In the genomic region with DNA sequence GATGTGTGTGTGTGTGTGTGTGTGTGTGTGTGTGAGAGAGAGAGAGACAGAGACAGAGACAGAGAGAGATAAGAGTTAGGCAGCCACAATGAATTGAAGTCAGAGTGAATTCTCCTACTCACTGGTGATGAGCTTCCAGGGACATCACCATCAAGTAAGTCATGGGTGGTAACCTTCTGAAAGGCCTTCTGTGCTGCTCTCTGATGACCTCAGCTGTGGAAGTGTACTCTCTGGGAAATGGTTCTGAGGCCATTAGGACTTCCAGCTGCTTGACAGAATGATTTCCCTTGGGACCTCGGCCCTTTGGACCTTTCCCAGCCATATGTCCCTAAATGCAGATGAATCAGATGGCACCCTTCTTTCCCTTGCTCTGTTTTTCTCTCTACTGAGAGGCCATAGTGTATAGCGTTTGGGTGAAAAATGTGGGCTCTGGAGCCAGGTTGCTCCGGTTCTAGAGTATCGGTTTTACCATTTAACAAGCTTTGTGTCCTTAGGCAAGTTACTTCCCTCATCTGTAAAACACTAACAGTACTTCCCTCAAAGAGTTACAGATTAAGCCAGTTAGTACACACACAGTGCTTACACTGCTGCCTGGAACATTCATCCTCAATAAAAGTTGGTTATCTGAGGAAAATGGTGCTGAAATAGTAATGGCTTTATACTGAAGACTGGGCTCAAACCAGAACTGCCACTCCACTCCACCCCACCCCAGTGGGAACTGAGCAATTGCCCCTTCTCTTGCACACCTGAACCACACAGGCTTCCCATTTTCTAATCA, we compare ENCODE assay signal across 17 cellular contexts. TPM values are rescaled to one million over a fixed set of nuclear protein-coding genes. Genes with fewer than 3 reads are reported as not detected.
DNase-seq lines count a peak whose midpoint lies in the region; ATAC-seq and TF ChIP-seq lines count a peak whose summit lies in the region.
"Had no signal": no experiment of that assay in that cellular context is flagged by ENCODE, and none has a peak within 500 bp of the region (broad histone marks: within the 10 kb centered on the region; RNA-seq: fewer than 3 reads in every experiment).

No MANE protein-coding gene starts in this region.

- WGBS in aorta, 2 donors: 53 to 58% methylated on average over 4 of the region's 4 CpGs

- ATAC-seq in mucosa of descending colon (peak; percentile 92), aorta (ENCODE audit: low FRiP score) (peak; percentile 12)

- intact Hi-C loops in mucosa of descending colon (cut with DNase I, micrococcal nuclease) (no loop called here), aorta (cut with DNase I) (no loop called here)
- intact Hi-C loops in activated CD4-positive, alpha-beta memory T cell treated with anti-CD3 and anti-CD28 coated beads for 36 hours (cut with micrococcal nuclease): no loop called here

- H3K4me1 Mint-ChIP-seq in activated CD4-positive, alpha-beta memory T cell treated with anti-CD3 and anti-CD28 coated beads for 36 hours (ENCODE audit: low read depth): peaks cover 16% of the 10 kb centered on the region

- no peak overlapping the region for H3K4me3 ChIP-seq in fibroblast of lung (replicated peaks in 1 of 4; ENCODE audit: control extremely low read depth in 1 of 4, insufficient read depth in 1 of 4, low read depth in 3 of 4, low read length in 4 of 4)
- no peak overlapping the region for H3K4me3 ChIP-seq in mucosa of descending colon
- H3K4me3 ChIP-seq in aorta (ENCODE audit: low read length in 2 of 2): no peak overlapping the region
- H3K4me3 ChIP-seq: upper lobe of left lung had no signal

- H3K4me1 ChIP-seq in fibroblast of lung (ENCODE audit: control insufficient read depth, extremely low read depth, insufficient read depth, low read length) (peaks cover 28% of the 10 kb centered on the region), mucosa of descending colon (ENCODE audit: low read depth) (peaks cover 34% of the 10 kb centered on the region), aorta (ENCODE audit: control insufficient read depth in 1 of 2, insufficient read depth in 2 of 2, low read length in 2 of 2) (no peaks in the 10 kb centered on the region)

- no peak overlapping the region for H3K4me2 ChIP-seq in fibroblast of lung (ENCODE audit: extremely low read depth, insufficient read depth, low read length)
- H3K4me2 ChIP-seq: SK-N-SH had no signal

- no peak overlapping the region for H3K9ac ChIP-seq in fibroblast of lung (ENCODE audit: insufficient read depth, low read length)
- H3K9ac ChIP-seq: SK-N-SH had no signal

- TF ChIP-seq CTCF in fibroblast of lung (conservative IDR thresholded peaks at IDR 0.05 in 1 of 2, IDR thresholded peaks at IDR 0.05 in 1 of 2; ENCODE audit: low read depth in 1 of 2, low read length in 2 of 2) (no peak), mucosa of descending colon (IDR thresholded peaks at IDR 0.05) (no peak), GM20000 (IDR thresholded peaks at IDR 0.05; ENCODE audit: extremely low read depth, missing control alignments) (no peak)

- peaks cover 3% of the 10 kb centered on the region for H3K36me3 Mint-ChIP-seq in activated CD4-positive, alpha-beta memory T cell treated with anti-CD3 and anti-CD28 coated beads for 36 hours

- peaks cover 8% of the 10 kb centered on the region for H4K20me1 ChIP-seq in fibroblast of lung (ENCODE audit: control insufficient read depth, extremely low read depth, insufficient read depth, low read length)

- peak; percentile 33 for DNase-seq in NCI-H82 (lab: John Stamatoyannopoulos, UW)
- DNase-seq in NCI-H82 treated with DMSO at 0.1 percent for 48 hours (lab: John Stamatoyannopoulos, UW; ENCODE audit: unreplicated experiment): no peak
- peak in 1 of 2 donors; percentile 71 for DNase-seq in fibroblast of lung (ENCODE audit: low read depth in 2 of 2)
- peak in 1 of 3 donors; percentile 30 for DNase-seq in mucosa of descending colon
- no peak for DNase-seq in aorta
- no peak for DNase-seq in MV-4-11 (lab: John Stamatoyannopoulos, UW)
- DNase-seq in activated CD4-positive, alpha-beta memory T cell treated with anti-CD3 and anti-CD28 coated beads for 36 hours: no peak
- DNase-seq in GM20000 (ENCODE audit: low spot score): no peak
- DNase-seq: activated CD4-positive, alpha-beta memory T cell treated with anti-CD3 and anti-CD28 coated beads, Interleukin-2, amount 10 ng/mL, durations not matched to agents 7 days and 5 days; activated gamma-delta T cell; anterior cingulate cortex; immature natural killer cell; NCI-H1105; SK-N-SH; stimulated activated CD4-positive, alpha-beta T cell treated with anti-CD3 and anti-CD28 coated beads, Interleukin-2, amount 100 ng/mL, for 48 hours; upper lobe of left lung had no signal

- no peaks in the 10 kb centered on the region for H3K27me3 ChIP-seq in fibroblast of lung (ENCODE audit: control insufficient read depth, insufficient read depth, low read length)
- H3K27me3 ChIP-seq in aorta (ENCODE audit: control insufficient read depth in 1 of 2, insufficient read depth in 2 of 2, low read length in 1 of 2): no peaks in the 10 kb centered on the region
- H3K27me3 ChIP-seq: upper lobe of left lung had no signal

- no peaks in the 10 kb centered on the region for H3K9me3 Mint-ChIP-seq in activated CD4-positive, alpha-beta memory T cell treated with anti-CD3 and anti-CD28 coated beads for 36 hours
- H3K9me3 Mint-ChIP-seq: activated CD4-positive, alpha-beta memory T cell treated with anti-CD3 and anti-CD28 coated beads, Interleukin-2, amount 10 ng/mL, durations not matched to agents 7 days and 5 days; IgD-negative memory B cell; immature natural killer cell had no signal

- POLR2A ChIA-PET in activated CD4-positive, alpha-beta memory T cell treated with anti-CD3 and anti-CD28 coated beads for 36 hours (lab: Charles Lee): interaction anchor here (0.6 kb wide), 1 partner anchor 115 kb away, joined by 3 read pairs; no protein-coding TSS in a partner anchor

- H3K9me3 ChIP-seq in fibroblast of lung (ENCODE audit: control insufficient read depth, insufficient read depth, low read depth, low read length): no peaks in the 10 kb centered on the region
- no peaks in the 10 kb centered on the region for H3K9me3 ChIP-seq in mucosa of descending colon
- no peaks in the 10 kb centered on the region for H3K9me3 ChIP-seq in aorta (ENCODE audit: control insufficient read depth, low read length)
- H3K9me3 ChIP-seq: SK-N-SH, upper lobe of left lung had no signal

- H3K36me3 ChIP-seq in fibroblast of lung (ENCODE audit: control insufficient read depth, insufficient read depth, low read length): peaks cover 5% of the 10 kb centered on the region
- no peaks in the 10 kb centered on the region for H3K36me3 ChIP-seq in mucosa of descending colon (ENCODE audit: low read depth)
- H3K36me3 ChIP-seq in aorta (ENCODE audit: control insufficient read depth in 1 of 2, insufficient read depth in 2 of 2, low read length in 1 of 2): no peaks in the 10 kb centered on the region
- H3K36me3 ChIP-seq: upper lobe of left lung had no signal

- H3K27ac ChIP-seq in fibroblast of lung (ENCODE audit: insufficient read depth, low read length) (peak overlapping the region; percentile 34), aorta (ENCODE audit: low read depth in 1 of 2, low read length in 2 of 2) (no peak overlapping the region)

- CTCF ChIA-PET in activated CD4-positive, alpha-beta memory T cell treated with anti-CD3 and anti-CD28 coated beads for 36 hours (lab: Charles Lee): interaction anchor here (0.6 kb wide), 1 partner anchor 31 kb away, joined by 3 read pairs; no protein-coding TSS in a partner anchor

- H3K27me3 Mint-ChIP-seq in activated CD4-positive, alpha-beta memory T cell treated with anti-CD3 and anti-CD28 coated beads for 36 hours: peaks cover 11% of the 10 kb centered on the region
- H3K27me3 Mint-ChIP-seq: IgD-negative memory B cell had no signal

- no peak overlapping the region for H2AFZ ChIP-seq in fibroblast of lung (ENCODE audit: low read length)

- no peak overlapping the region for H3K27ac Mint-ChIP-seq in activated CD4-positive, alpha-beta memory T cell treated with anti-CD3 and anti-CD28 coated beads for 36 hours
- H3K27ac Mint-ChIP-seq: activated CD4-positive, alpha-beta memory T cell treated with anti-CD3 and anti-CD28 coated beads, Interleukin-2, amount 10 ng/mL, durations not matched to agents 7 days and 5 days; immature natural killer cell had no signal

- no peak overlapping the region for H3K4me3 Mint-ChIP-seq in activated CD4-positive, alpha-beta memory T cell treated with anti-CD3 and anti-CD28 coated beads for 36 hours
- H3K4me3 Mint-ChIP-seq: activated CD4-positive, alpha-beta memory T cell treated with anti-CD3 and anti-CD28 coated beads, Interleukin-2, amount 10 ng/mL, durations not matched to agents 7 days and 5 days; IgD-negative memory B cell; immature natural killer cell had no signal

- peaks cover 100% of the 10 kb centered on the region for H3K79me2 ChIP-seq in fibroblast of lung (ENCODE audit: control insufficient read depth, insufficient read depth, low read length)

RNA-seq across cellular contexts. Expression of a gene that starts 7.6 kb away (rescaled TPM):
- total RNA-seq in fibroblast of lung: 293 and 688 TPM in 2 replicates
- 521 and 1,286 TPM in 2 replicates for polyA plus RNA-seq in fibroblast of lung
- 255 and 662 TPM in 2 replicates for polyA plus RNA-seq in fibroblast of lung (2012)
- 89.2 and 208 TPM in 2 replicates for polyA minus RNA-seq in fibroblast of lung (ENCODE audit: low replicate concordance)
- total RNA-seq in mucosa of descending colon: 100 to 1,000 TPM in 2 of 3 donors, 10 to 100 TPM in 1; 73.0 to 117 (median 109) TPM
- 100 to 1,000 TPM in 1 of 2 donors, 10 to 100 TPM in 1; 86.1 to 120 TPM for total RNA-seq in aorta
- polyA plus RNA-seq in aorta: 100 to 1,000 TPM in 1 of 2 donors, 10 to 100 TPM in 1; 39.6 to 110 TPM
- 10 to 100 TPM; 28.3 to 33.6 TPM for total RNA-seq in activated CD4-positive, alpha-beta memory T cell treated with anti-CD3 and anti-CD28 coated beads for 36 hours

RNA-seq across cellular contexts. Expression of a gene that starts 59.2 kb away (rescaled TPM):
- under 0.01 and 0.17 TPM in 2 replicates for total RNA-seq in fibroblast of lung
- polyA plus RNA-seq in fibroblast of lung: 0.07 TPM in 1 of 2 replicates, not detected in the other
- polyA plus RNA-seq in fibroblast of lung (2012): 0.03 and 0.05 TPM in 2 replicates
- polyA minus RNA-seq in fibroblast of lung (ENCODE audit: low replicate concordance): 0.31 TPM in 1 of 2 replicates, not detected in the other
- 10 to 100 TPM in 2 of 3 donors, 1 to 10 TPM in 1; 8.6 to 27.0 (median 24.8) TPM for total RNA-seq in mucosa of descending colon
- under 1 TPM in 1 of 2 donors, not detected in 1; 0.32 TPM for total RNA-seq in aorta
- under 1 TPM; 0.26 to 0.88 TPM for polyA plus RNA-seq in aorta
- not detected for total RNA-seq in activated CD4-positive, alpha-beta memory T cell treated with anti-CD3 and anti-CD28 coated beads for 36 hours
- total RNA-seq: activated CD4-positive, alpha-beta memory T cell treated with anti-CD3 and anti-CD28 coated beads, Interleukin-2, amount 10 ng/mL, durations not matched to agents 7 days and 5 days had no signal
- polyA plus RNA-seq: IgD-negative memory B cell, immature natural killer cell had no signal
